24 cellular contexts compared by ENCODE assay signal in genomic region chr1:239802275-239802674, GRCh38.
"Had no signal": no experiment of that assay in that cellular context is flagged by ENCODE, and none has a peak within 500 bp of the region (broad histone marks: within the 10 kb centered on the region; RNA-seq: fewer than 3 reads in every experiment).

No MANE protein-coding gene starts in this region.

- ATAC-seq: activated T-helper 17 cell treated with anti-CD3 and anti-CD28 coated beads, Interleukin-2, amount 50 U/mL, for 72 hours; gastroesophageal sphincter; left cardiac atrium; WTC11 had no signal

- H3K4me1 Mint-ChIP-seq: activated CD4-positive, alpha-beta memory T cell treated with anti-CD3 and anti-CD28 coated beads, Interleukin-2, amount 10 ng/mL, durations not matched to agents 7 days and 5 days; activated T-helper 17 cell treated with anti-CD3 and anti-CD28 coated beads, Interleukin-2, amount 50 U/mL, for 72 hours; naive B cell had no signal

- H3K9me3 Mint-ChIP-seq: activated CD4-positive, alpha-beta memory T cell treated with anti-CD3 and anti-CD28 coated beads, Interleukin-2, amount 10 ng/mL, durations not matched to agents 7 days and 5 days; activated T-cell treated with anti-CD3 and anti-CD28 coated beads, Interleukin-2, amount 50 U/mL, for 24 hours; activated T-helper 17 cell treated with anti-CD3 and anti-CD28 coated beads, Interleukin-2, amount 50 U/mL, for 72 hours; WTC11 had no signal

- H3K27ac Mint-ChIP-seq: activated CD4-positive, alpha-beta memory T cell treated with anti-CD3 and anti-CD28 coated beads, Interleukin-2, amount 10 ng/mL, durations not matched to agents 7 days and 5 days; activated CD4-positive, alpha-beta T cell treated with anti-CD3 and anti-CD28 coated beads, Interleukin-2, amount 10 ng/mL, durations not matched to agents 7 days and 5 days; activated T-cell treated with anti-CD3 and anti-CD28 coated beads, Interleukin-2, amount 50 U/mL, for 24 hours; activated T-helper 17 cell treated with anti-CD3 and anti-CD28 coated beads, Interleukin-2, amount 50 U/mL, for 72 hours; mesothelial cell of epicardium; naive B cell; WTC11 had no signal

- H3K27me3 Mint-ChIP-seq: activated CD4-positive, alpha-beta memory T cell treated with anti-CD3 and anti-CD28 coated beads, Interleukin-2, amount 10 ng/mL, durations not matched to agents 7 days and 5 days; activated CD4-positive, alpha-beta T cell treated with anti-CD3 and anti-CD28 coated beads, Interleukin-2, amount 10 ng/mL, durations not matched to agents 7 days and 5 days; activated T-cell treated with anti-CD3 and anti-CD28 coated beads, Interleukin-2, amount 50 U/mL, for 24 hours; activated T-helper 17 cell treated with anti-CD3 and anti-CD28 coated beads, Interleukin-2, amount 50 U/mL, for 72 hours; naive B cell had no signal

- H3K36me3 Mint-ChIP-seq: mesothelial cell of epicardium, naive B cell, WTC11 had no signal

- H3K27ac ChIP-seq: brain microvascular endothelial cell, coronary artery, dorsolateral prefrontal cortex, hepatocyte, right atrium auricular region, spleen, tibial nerve had no signal

- H3K9me3 ChIP-seq: gastroesophageal sphincter, right atrium auricular region, spleen, tibial nerve had no signal

- H3K4me3 Mint-ChIP-seq: activated CD4-positive, alpha-beta memory T cell treated with anti-CD3 and anti-CD28 coated beads, Interleukin-2, amount 10 ng/mL, durations not matched to agents 7 days and 5 days; activated CD4-positive, alpha-beta T cell treated with anti-CD3 and anti-CD28 coated beads, Interleukin-2, amount 10 ng/mL, durations not matched to agents 7 days and 5 days; activated T-cell treated with anti-CD3 and anti-CD28 coated beads, Interleukin-2, amount 50 U/mL, for 24 hours; activated T-helper 17 cell treated with anti-CD3 and anti-CD28 coated beads, Interleukin-2, amount 50 U/mL, for 72 hours; mesothelial cell of epicardium; naive B cell; WTC11 had no signal

- DNase-seq: activated CD4-positive, alpha-beta memory T cell treated with anti-CD3 and anti-CD28 coated beads, Interleukin-2, amount 10 ng/mL, durations not matched to agents 7 days and 5 days; activated CD4-positive, alpha-beta T cell treated with anti-CD3 and anti-CD28 coated beads for 1 hour; activated CD4-positive, alpha-beta T cell treated with anti-CD3 and anti-CD28 coated beads, Interleukin-2, amount 10 ng/mL, durations not matched to agents 7 days and 5 days; activated CD8-positive, alpha-beta memory T cell treated with anti-CD3 and anti-CD28 coated beads, Interleukin-2, amount 50 U/mL, for 48 hours; activated gamma-delta T cell treated with Interleukin-2 at 50 U/mL for 16 hours; activated naive CD4-positive, alpha-beta T cell treated with anti-CD3 and anti-CD28 coated beads, Interleukin-2, amount 50 U/mL, for 16 hours; activated T-cell treated with anti-CD3 and anti-CD28 coated beads, Interleukin-2, amount 50 U/mL, for 24 hours; amniotic stem cell; brain microvascular endothelial cell; dorsolateral prefrontal cortex; effector memory CD4-positive, alpha-beta T cell; erythroblast; left cardiac atrium; naive B cell; spleen; stimulated activated naive CD4-positive, alpha-beta T cell treated with Interleukin-2 at 50 U/mL for 16 hours had no signal

- H3K27me3 ChIP-seq: brain microvascular endothelial cell, dorsolateral prefrontal cortex, gastroesophageal sphincter, hepatocyte, right atrium auricular region, spleen, tibial nerve had no signal
